14 cellular contexts compared by ENCODE assay signal in the genomic region with DNA sequence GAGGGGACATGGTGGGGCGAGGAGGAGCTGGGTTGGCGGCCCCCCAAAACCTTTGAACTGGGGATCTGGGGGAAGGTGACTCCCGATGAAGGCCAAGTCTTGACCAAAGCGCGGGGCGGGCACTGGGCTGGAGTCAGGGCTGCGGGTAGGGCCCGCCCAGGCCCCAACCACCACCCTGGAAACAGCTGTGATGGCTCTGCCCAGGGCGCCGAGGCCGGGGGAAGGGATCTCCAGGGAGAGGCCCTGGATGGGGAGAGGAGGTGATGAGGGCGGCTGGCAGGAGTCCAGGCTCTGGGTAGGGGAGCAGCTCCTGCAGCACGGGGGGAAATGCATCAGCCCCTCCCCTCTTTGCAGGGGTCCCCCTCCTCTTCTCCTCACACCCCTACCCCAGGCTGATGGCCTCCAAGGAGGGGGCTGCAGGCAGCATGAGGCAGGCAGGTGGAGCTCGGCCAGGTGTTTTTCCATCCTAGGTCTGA. TPM values are rescaled to one million over a fixed set of nuclear protein-coding genes. Genes with fewer than 3 reads are reported as not detected.
DNase-seq lines count a peak whose midpoint lies in the region; ATAC-seq and TF ChIP-seq lines count a peak whose summit lies in the region.
"Had no signal": no experiment of that assay in that cellular context is flagged by ENCODE, and none has a peak within 500 bp of the region (broad histone marks: within the 10 kb centered on the region; RNA-seq: fewer than 3 reads in every experiment).

No MANE protein-coding gene starts in this region.

- CTCF ChIA-PET in activated CD8-positive, alpha-beta T cell treated with anti-CD3 and anti-CD28 coated beads for 36 hours (lab: Charles Lee), result no interaction called here

- peaks cover 2% of the 10 kb centered on the region for H3K9me3 Mint-ChIP-seq in activated CD8-positive, alpha-beta T cell treated with anti-CD3 and anti-CD28 coated beads for 36 hours
- H3K9me3 Mint-ChIP-seq: stimulated activated naive CD8-positive, alpha-beta T cell treated with anti-CD3 and anti-CD28 coated beads, Interleukin-15, Interleukin-2, amounts not matched to agents 100 ng/mL and 50 ng/mL, for 24 hours had no signal

- peaks cover 6% of the 10 kb centered on the region for H3K27me3 Mint-ChIP-seq in activated CD8-positive, alpha-beta T cell treated with anti-CD3 and anti-CD28 coated beads for 36 hours

- intact Hi-C loops in left colon (cut with DNase I, micrococcal nuclease), result no loop called here
- intact Hi-C loops in activated CD8-positive, alpha-beta T cell treated with anti-CD3 and anti-CD28 coated beads for 36 hours (cut with micrococcal nuclease), result no loop called here

- no peak overlapping the region for H3K27ac Mint-ChIP-seq in activated CD8-positive, alpha-beta T cell treated with anti-CD3 and anti-CD28 coated beads for 36 hours
- H3K27ac Mint-ChIP-seq: B cell; stimulated activated naive CD8-positive, alpha-beta T cell treated with anti-CD3 and anti-CD28 coated beads, Interleukin-15, Interleukin-2, amounts not matched to agents 100 ng/mL and 50 ng/mL, for 24 hours had no signal

- ATAC-seq in left colon, result peak; percentile 20
- no peak for ATAC-seq in activated CD8-positive, alpha-beta T cell treated with anti-CD3 and anti-CD28 coated beads for 36 hours
- ATAC-seq: gastrocnemius medialis had no signal

- no peak overlapping the region for H3K4me3 Mint-ChIP-seq in activated CD8-positive, alpha-beta T cell treated with anti-CD3 and anti-CD28 coated beads for 36 hours
- H3K4me3 Mint-ChIP-seq: B cell; stimulated activated naive CD8-positive, alpha-beta T cell treated with anti-CD3 and anti-CD28 coated beads, Interleukin-15, Interleukin-2, amounts not matched to agents 100 ng/mL and 50 ng/mL, for 24 hours had no signal

- DNase-seq in COLO668 (lab: John Stamatoyannopoulos, UW; ENCODE audit: unreplicated experiment), result peak; percentile 85
- DNase-seq in NCI-H1092 (lab: John Stamatoyannopoulos, UW), result peak; percentile 73
- peak; percentile 82 for DNase-seq in NCI-H748 (lab: John Stamatoyannopoulos, UW; ENCODE audit: unreplicated experiment)
- peak in 1 of 2 donors; percentile 32 for DNase-seq in left colon
- DNase-seq in stimulated activated CD4-positive, alpha-beta T cell treated with anti-CD3 and anti-CD28 coated beads, Interleukin-12 subunit alpha, Interleukin-12 subunit beta, amount 100 ng/mL, for 4 hours, result no peak
- no peak for DNase-seq in activated CD8-positive, alpha-beta T cell treated with anti-CD3 and anti-CD28 coated beads for 36 hours
- DNase-seq in globus pallidus (ENCODE audit: low spot score), result no peak
- DNase-seq in GM19238 (ENCODE audit: insufficient read length, low spot score), result no peak
- DNase-seq: activated naive CD4-positive, alpha-beta T cell treated with anti-CD3 and anti-CD28 coated beads, Interleukin-2, amount 50 U/mL, for 16 hours; EL; gastrocnemius medialis; KG1 had no signal

- H3K36me3 Mint-ChIP-seq in activated CD8-positive, alpha-beta T cell treated with anti-CD3 and anti-CD28 coated beads for 36 hours (ENCODE audit: low read depth), result no peaks in the 10 kb centered on the region

- peaks cover 19% of the 10 kb centered on the region for H3K4me1 Mint-ChIP-seq in activated CD8-positive, alpha-beta T cell treated with anti-CD3 and anti-CD28 coated beads for 36 hours (ENCODE audit: low read depth)

- POLR2A ChIA-PET in activated CD8-positive, alpha-beta T cell treated with anti-CD3 and anti-CD28 coated beads for 36 hours (lab: Charles Lee), result no interaction called here

- no peak for TF ChIP-seq CTCF in activated CD8-positive, alpha-beta T cell treated with anti-CD3 and anti-CD28 coated beads for 36 hours (IDR thresholded peaks at IDR 0.05)

RNA-seq across cellular contexts. Expression of gene C15orf39, which starts 5.9 kb away (rescaled TPM):
- total RNA-seq in left colon, result 10 to 100 TPM; 23.1 to 26.9 TPM
- total RNA-seq in activated CD8-positive, alpha-beta T cell treated with anti-CD3 and anti-CD28 coated beads for 36 hours, result 10 to 100 TPM; 22.1 to 24.1 TPM

Comparison
In these comparisons a context has a peak if more than half of its experiments do, and no peak if none do; other contexts are left out.
1. DNase-seq: peak in COLO668 (single experiment), NCI-H1092 (single experiment) and NCI-H748 (single experiment); none in stimulated activated CD4-positive, alpha-beta T cell treated with anti-CD3 and anti-CD28 coated beads, Interleukin-12 subunit alpha, Interleukin-12 subunit beta, amount 100 ng/mL, for 4 hours (single experiment), activated CD8-positive, alpha-beta T cell treated with anti-CD3 and anti-CD28 coated beads for 36 hours (single experiment), globus pallidus (single experiment) and GM19238 (single experiment).